ENCODE assay signal across 9 cellular contexts in the genomic region with DNA sequence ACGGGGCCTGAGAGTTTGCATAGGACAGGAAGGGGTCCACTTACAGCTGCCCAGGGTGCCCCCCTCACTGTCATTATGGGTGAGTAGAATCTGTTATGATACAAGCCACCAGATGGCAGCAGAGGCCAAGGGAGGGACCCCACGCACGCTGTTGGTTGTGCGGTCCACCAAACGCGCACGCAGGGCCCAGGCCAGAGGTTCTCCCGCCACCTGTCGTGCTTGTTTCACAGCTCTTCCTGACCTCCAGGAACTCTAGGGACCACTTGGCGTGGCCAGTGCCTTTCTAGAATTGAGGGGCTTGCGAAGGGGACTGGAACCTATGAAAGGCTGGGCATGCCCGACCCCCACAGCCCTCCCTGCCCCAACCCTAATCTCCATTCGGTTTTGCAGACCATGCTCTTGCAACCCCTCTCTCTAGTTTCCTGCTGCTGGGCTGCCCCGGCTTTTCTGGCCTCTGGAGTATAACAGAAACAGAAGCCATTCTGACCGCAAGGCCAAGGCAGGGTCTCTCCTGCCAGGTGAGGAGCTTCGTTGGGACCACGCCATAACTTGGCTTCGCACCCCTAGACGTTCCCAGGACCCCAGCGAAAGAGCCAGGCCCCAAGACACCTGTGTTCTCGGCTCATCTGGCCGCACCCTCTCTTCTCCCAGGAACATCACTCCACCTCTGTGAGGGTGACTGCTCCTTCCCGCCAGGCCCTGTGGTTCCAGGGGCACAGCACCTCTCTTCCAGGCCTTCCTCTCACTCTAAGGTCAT. TPM values are rescaled to one million over a fixed set of nuclear protein-coding genes. Genes with fewer than 3 reads are reported as not detected.
DNase-seq lines count a peak whose midpoint lies in the region; ATAC-seq, FAIRE-seq and TF ChIP-seq lines count a peak whose summit lies in the region.
"Had no signal": no experiment of that assay in that cellular context is flagged by ENCODE, and none has a peak within 500 bp of the region (broad histone marks: within the 10 kb centered on the region; RNA-seq: fewer than 3 reads in every experiment).

No MANE protein-coding gene starts in this region.

- no peak overlapping the region for H3K4me2 ChIP-seq in HepG2 (ENCODE audit: low read depth, low read length)

- H2AFZ ChIP-seq in HepG2 (ENCODE audit: low read length): no peak overlapping the region

- POLR2A ChIA-PET in HepG2 (lab: Yijun Ruan, JAX): interaction anchor here (1.0 kb wide), 1 partner anchor 64 kb away, joined by 3 read pairs; no protein-coding TSS in a partner anchor

- no peaks in the 10 kb centered on the region for H3K9me3 ChIP-seq in WERI-Rb-1 (ENCODE audit: severe bottlenecking)
- no peaks in the 10 kb centered on the region for H3K9me3 ChIP-seq in HepG2 (ENCODE audit: low read length)

- WGBS in HepG2 (ENCODE audit: low lambda C conversion rate): 83% methylated on average over 22 of the region's 23 CpGs

- peak; percentile 79 for ATAC-seq in HepG2
- ATAC-seq in GM18498 (IDR thresholded peaks at IDR 0.05; ENCODE audit: unreplicated experiment): no peak

- H3K27ac ChIP-seq in WERI-Rb-1 (no peak overlapping the region), HepG2 (ENCODE audit: extremely low read length, insufficient read depth, low read length) (no peak overlapping the region)

- TF ChIP-seq EP300 in HepG2 (IDR thresholded peaks at IDR 0.05; ENCODE audit: low read depth in 2 of 2, low read length in 2 of 2): no peak
- no peak for TF ChIP-seq EP300 in HepG2 (CRISPR knock-in tag; IDR thresholded peaks at IDR 0.05; ENCODE audit: borderline replicate concordance)

- no peaks in the 10 kb centered on the region for H4K20me1 ChIP-seq in HepG2 (ENCODE audit: insufficient read depth, low read length)

- in situ Hi-C loops in HepG2 (cut with HindIII; ENCODE audit: extremely low pct_ligation_motif_present, low pct_unique_long_range_greater_than_20kb): loop anchor here (10.0 to 25.0 kb wide), 2 partner anchors 60 to 228 kb away; a partner anchor contains a TSS

- BruUV-seq in HepG2 (replicated peaks; lab: Mats Ljungman, UMichigan): no TSS peak

- no peak overlapping the region for H3K4me3 ChIP-seq in WERI-Rb-1 (ENCODE audit: low read depth, low read length)
- no peak overlapping the region for H3K4me3 ChIP-seq in choroid plexus epithelial cell (ENCODE audit: low read depth, low read length)
- no peak overlapping the region for H3K4me3 ChIP-seq in HepG2 (replicated peaks in 1 of 3; ENCODE audit: insufficient read depth in 1 of 3, low read depth in 2 of 3, low read length in 3 of 3)

- H3K9ac ChIP-seq in HepG2 (ENCODE audit: insufficient read depth, low read depth, low read length): no peak overlapping the region

- peak; percentile 43 to 55 for DNase-seq in NOMO-1 (lab: John Stamatoyannopoulos, UW; ENCODE audit: unreplicated experiment in 2 of 2)
- DNase-seq in NOMO-1 treated with dmso at 0.1 percent for 144 hours (lab: John Stamatoyannopoulos, UW; ENCODE audit: unreplicated experiment): no peak
- DNase-seq in NCI-H187 (lab: John Stamatoyannopoulos, UW): peak; percentile 5 to 43
- DNase-seq in WERI-Rb-1: peak; percentile 82
- DNase-seq in choroid plexus epithelial cell (ENCODE audit: low read depth): peak; percentile 62
- peak; percentile 31 for DNase-seq in HepG2 (ENCODE audit: low spot score)
- peak; percentile 8 to 37 (median 12) for DNase-seq in stimulated activated CD4-positive, alpha-beta T cell treated with anti-CD3 and anti-CD28 coated beads, TNF-alpha, amount 100 ng/mL, for 24 hours (ENCODE audit: low read depth in 3 of 3)

- no peak for TF ChIP-seq POLR2A in HepG2 (IDR thresholded peaks at IDR 0.05; ENCODE audit: insufficient read depth in 1 of 2, low read depth in 2 of 2, low read length in 2 of 2)

- peak; percentile 94 for TF ChIP-seq RAD21 in HepG2 (CRISPR knock-in tag; IDR thresholded peaks at IDR 0.05)

- CTCF ChIA-PET in HepG2 (lab: Yijun Ruan, JAX; ENCODE audit: low intra/inter-chr PET ratio, low total read pairs): interaction anchor here (1.0 to 4.2 kb wide), 4 partner anchors 63 to 255 kb away, joined by 4 to 27 read pairs (median 20); no protein-coding TSS in a partner anchor

- no peaks in the 10 kb centered on the region for H3K79me2 ChIP-seq in HepG2 (ENCODE audit: insufficient read depth, low read length)

- H3K27me3 ChIP-seq in WERI-Rb-1 (ENCODE audit: insufficient read depth, low read depth, severe bottlenecking): no peaks in the 10 kb centered on the region
- H3K27me3 ChIP-seq in HepG2 (ENCODE audit: control insufficient read depth in 1 of 2, insufficient read depth in 2 of 2, low read length in 2 of 2): no peaks in the 10 kb centered on the region

- intact Hi-C loops in HepG2 (cut with micrococcal nuclease; ENCODE audit: unreplicated experiment): loop anchor here (1.0 kb wide), 4 partner anchors 64 to 255 kb away; no protein-coding TSS in a partner anchor

- peak; percentile 83 for TF ChIP-seq CTCF in WERI-Rb-1 (IDR thresholded peaks at IDR 0.05; ENCODE audit: low read depth, low read length)
- peak; percentile 84 for TF ChIP-seq CTCF in choroid plexus epithelial cell (conservative IDR thresholded peaks at IDR 0.05; ENCODE audit: low read depth, low read length)
- TF ChIP-seq CTCF in HepG2 (CRISPR knock-in tag; IDR thresholded peaks at IDR 0.05): peak; percentile 92

- no peak for FAIRE-seq in HepG2 (lab: Jason Lieb, UNC)
- FAIRE-seq: G401.6 had no signal

- H3K36me3 ChIP-seq in WERI-Rb-1 (no peaks in the 10 kb centered on the region), HepG2 (replicated peaks in 1 of 2; ENCODE audit: control insufficient read depth in 1 of 2, insufficient read depth in 2 of 2, low read length in 2 of 2) (0 out of 5 replicates have a peak, but pooled peaks cover 0 to 1% of the 10 kb centered on the region in 2 experiments)

- H3K4me1 ChIP-seq in HepG2 (ENCODE audit: insufficient read depth, low read length): no peaks in the 10 kb centered on the region

TF ChIP-seq in HepG2, 621 proteins besides CTCF, POLR2A, EP300 and RAD21 (continues in another document):
- no peak for TF ChIP-seq ZMYM3 (CRISPR knock-in tag; IDR thresholded peaks at IDR 0.05)
- no peak for TF ChIP-seq MYC (CRISPR knock-in tag; IDR thresholded peaks at IDR 0.05; ENCODE audit: borderline replicate concordance)
- TF ChIP-seq, protein P1, sequence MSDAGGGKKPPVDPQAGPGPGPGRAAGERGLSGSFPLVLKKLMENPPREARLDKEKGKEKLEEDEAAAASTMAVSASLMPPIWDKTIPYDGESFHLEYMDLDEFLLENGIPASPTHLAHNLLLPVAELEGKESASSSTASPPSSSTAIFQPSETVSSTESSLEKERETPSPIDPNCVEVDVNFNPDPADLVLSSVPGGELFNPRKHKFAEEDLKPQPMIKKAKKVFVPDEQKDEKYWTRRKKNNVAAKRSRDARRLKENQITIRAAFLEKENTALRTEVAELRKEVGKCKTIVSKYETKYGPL (CRISPR knock-in tag; IDR thresholded peaks at IDR 0.05): no peak
- no peak for TF ChIP-seq ELF1 (CRISPR knock-in tag; IDR thresholded peaks at IDR 0.05)

RNA-seq across cellular contexts. Expression of a gene that starts 46.0 kb away (rescaled TPM):
- 20.8 and 28.7 TPM in 2 replicates for total RNA-seq in HepG2 (2016; rRNA removed; fragmentation: Illumina TruSeq; extraction: Trizol)
- total RNA-seq in HepG2 (2016; cell fraction: cytosol; rRNA removed; fragmentation: Illumina TruSeq; extraction: Trizol; ENCODE audit: low read depth): 5.0 and 5.4 TPM in 2 replicates
- total RNA-seq in HepG2 (2016; cell fraction: insoluble cytoplasmic fraction; rRNA removed; fragmentation: Illumina TruSeq; extraction: Trizol): 19.2 and 30.5 TPM in 2 replicates
- total RNA-seq in HepG2 (2016; cell fraction: membrane; rRNA removed; fragmentation: Illumina TruSeq; extraction: Trizol): 7.0 and 9.4 TPM in 2 replicates
- 31.8 and 38.2 TPM in 2 replicates for total RNA-seq in HepG2 (2016; cell fraction: nucleus; rRNA removed; fragmentation: Illumina TruSeq; extraction: Trizol)
- 10.5 and 11.2 TPM in 2 replicates for polyA plus RNA-seq in HepG2 (2011; rRNA removed)
- polyA plus RNA-seq in HepG2 (2011; cell fraction: cytosol; rRNA removed): 7.0 and 9.9 TPM in 2 replicates
- polyA plus RNA-seq in HepG2 (2011; cell fraction: nucleus; rRNA removed): 20.7 and 30.5 TPM in 2 replicates
- polyA plus RNA-seq in HepG2 (2012): 19.0 TPM in 2 replicates
- polyA plus RNA-seq in HepG2 (2016; cell fraction: cytosol; fragmentation: Illumina TruSeq; extraction: Trizol; ENCODE audit: low read depth): 2.5 and 2.7 TPM in 2 replicates
- 18.2 and 19.3 TPM in 2 replicates for polyA plus RNA-seq in HepG2 (2016; cell fraction: insoluble cytoplasmic fraction; fragmentation: Illumina TruSeq; extraction: Trizol; ENCODE audit: low read depth)
- 2.9 and 5.1 TPM in 2 replicates for polyA plus RNA-seq in HepG2 (2016; cell fraction: membrane; fragmentation: Illumina TruSeq; extraction: Trizol; ENCODE audit: low read depth)
- 40.2 and 43.0 TPM in 2 replicates for polyA plus RNA-seq in HepG2 (2016; cell fraction: nucleus; fragmentation: Illumina TruSeq; extraction: Trizol; ENCODE audit: insufficient read depth, low read depth)
- polyA minus RNA-seq in HepG2 (2011; rRNA and poly(A)+ RNA removed; ENCODE audit: low replicate concordance): 0.05 and 25.1 TPM in 2 replicates
- polyA minus RNA-seq in HepG2 (2011; cell fraction: cytosol; rRNA and poly(A)+ RNA removed): 6.9 and 7.7 TPM in 2 replicates
- 20.6 and 24.5 TPM in 2 replicates for polyA minus RNA-seq in HepG2 (2011; cell fraction: nucleus; rRNA and poly(A)+ RNA removed)

RNA-seq across cellular contexts. Expression of a gene that starts 50.5 kb away (rescaled TPM):
- 16.2 and 26.0 TPM in 2 replicates for total RNA-seq in HepG2 (2016; rRNA removed; fragmentation: Illumina TruSeq; extraction: Trizol)
- 13.0 and 13.9 TPM in 2 replicates for total RNA-seq in HepG2 (2016; cell fraction: cytosol; rRNA removed; fragmentation: Illumina TruSeq; extraction: Trizol; ENCODE audit: low read depth)
- 14.4 and 25.9 TPM in 2 replicates for total RNA-seq in HepG2 (2016; cell fraction: insoluble cytoplasmic fraction; rRNA removed; fragmentation: Illumina TruSeq; extraction: Trizol)
- 26.7 and 29.5 TPM in 2 replicates for total RNA-seq in HepG2 (2016; cell fraction: membrane; rRNA removed; fragmentation: Illumina TruSeq; extraction: Trizol)
- 29.5 and 32.0 TPM in 2 replicates for total RNA-seq in HepG2 (2016; cell fraction: nucleus; rRNA removed; fragmentation: Illumina TruSeq; extraction: Trizol)
- polyA plus RNA-seq in HepG2 (2011; rRNA removed): 71.1 and 86.1 TPM in 2 replicates
- 96.6 and 106 TPM in 2 replicates for polyA plus RNA-seq in HepG2 (2011; cell fraction: cytosol; rRNA removed)
- polyA plus RNA-seq in HepG2 (2011; cell fraction: nucleus; rRNA removed): 91.3 and 94.1 TPM in 2 replicates
- 29.5 and 44.0 TPM in 2 replicates for polyA plus RNA-seq in HepG2 (2012)
- 14.8 and 14.9 TPM in 2 replicates for polyA plus RNA-seq in HepG2 (2016; cell fraction: cytosol; fragmentation: Illumina TruSeq; extraction: Trizol; ENCODE audit: low read depth)
- polyA plus RNA-seq in HepG2 (2016; cell fraction: insoluble cytoplasmic fraction; fragmentation: Illumina TruSeq; extraction: Trizol; ENCODE audit: low read depth): 15.7 and 17.4 TPM in 2 replicates
- 21.4 and 26.3 TPM in 2 replicates for polyA plus RNA-seq in HepG2 (2016; cell fraction: membrane; fragmentation: Illumina TruSeq; extraction: Trizol; ENCODE audit: low read depth)
- 46.8 and 48.2 TPM in 2 replicates for polyA plus RNA-seq in HepG2 (2016; cell fraction: nucleus; fragmentation: Illumina TruSeq; extraction: Trizol; ENCODE audit: insufficient read depth, low read depth)
- 115 and 139 TPM in 2 replicates for polyA minus RNA-seq in HepG2 (2011; rRNA and poly(A)+ RNA removed; ENCODE audit: low replicate concordance)
- 31.0 and 41.7 TPM in 2 replicates for polyA minus RNA-seq in HepG2 (2011; cell fraction: cytosol; rRNA and poly(A)+ RNA removed)
- 32.1 and 40.2 TPM in 2 replicates for polyA minus RNA-seq in HepG2 (2011; cell fraction: nucleus; rRNA and poly(A)+ RNA removed)
